Comparison of ENCODE assay signal across 13 cellular contexts in genomic region chr1:226107471-226108460, GRCh38. TPM values are rescaled to one million over a fixed set of nuclear protein-coding genes. Genes with fewer than 3 reads are reported as not detected.
DNase-seq lines count a peak whose midpoint lies in the region; ATAC-seq and TF ChIP-seq lines count a peak whose summit lies in the region.
"Had no signal": no experiment of that assay in that cellular context is flagged by ENCODE, and none has a peak within 500 bp of the region (broad histone marks: within the 10 kb centered on the region; RNA-seq: fewer than 3 reads in every experiment).

No MANE protein-coding gene starts in this region.

- H3K4me1 ChIP-seq in heart right ventricle (peaks cover 18 to 38% (median 33%) of the 10 kb centered on the region in 9 donors), right cardiac atrium (ENCODE audit: control insufficient read depth, insufficient read depth, low read length) (peaks cover 5% of the 10 kb centered on the region), PC-9 (replicated peaks; ENCODE audit: insufficient read depth) (peaks cover 37% of the 10 kb centered on the region), mesenchymal stem cell (ENCODE audit: control insufficient read depth, insufficient read depth, low read depth, low read length) (peaks cover 15% of the 10 kb centered on the region), vagina (peaks cover 20% of the 10 kb centered on the region)

- H2BK120ac ChIP-seq in mesenchymal stem cell (ENCODE audit: low read depth, low read length) = no peak overlapping the region

- WGBS in heart right ventricle, 2 donors = 76 to 83% methylated on average over 3 of the region's 3 CpGs
- WGBS in right cardiac atrium = 75% methylated on average over 3 of the region's 3 CpGs
- WGBS in mesenchymal stem cell = 59% methylated on average over 2 of the region's 3 CpGs

- no peak overlapping the region for H3K27ac Mint-ChIP-seq in activated naive CD4-positive, alpha-beta T cell treated with anti-CD3 and anti-CD28 coated beads, Interleukin-2, amount 10 ng/mL, durations not matched to agents 7 days and 5 days

- H3K18ac ChIP-seq in mesenchymal stem cell (ENCODE audit: low read depth in 1 of 2, low read length in 2 of 2) = no peak overlapping the region

- H3K79me1 ChIP-seq in mesenchymal stem cell (replicated peaks; ENCODE audit: low read length, poor library complexity, severe bottlenecking) = no peaks in the 10 kb centered on the region

- no peaks in the 10 kb centered on the region for H4K20me1 ChIP-seq in PC-9 (ENCODE audit: insufficient read depth)

- H2AK5ac ChIP-seq in mesenchymal stem cell (ENCODE audit: low read length, severe bottlenecking) = peak overlapping the region; percentile 38

- TF ChIP-seq POLR2A in vagina (IDR thresholded peaks at IDR 0.05) = no peak

- intact Hi-C loops in heart right ventricle (cut with DNase I) (loop anchor here in 2 of 10 donors (2.0 to 5.0 kb wide), 2 partner anchors 25 to 105 kb away; no protein-coding TSS in a partner anchor), right cardiac atrium (cut with DNase I) (no loop called here), PC-9 (cut with micrococcal nuclease; ENCODE audit: unreplicated experiment) (loop anchor here (1.0 to 5.0 kb wide), 3 partner anchors 25 to 110 kb away; partner anchors contain the start of gene SDE2), vagina (cut with DNase I) (no loop called here)

- H2AFZ ChIP-seq in PC-9 = peak overlapping the region; percentile 79
- no peak overlapping the region for H2AFZ ChIP-seq in mesenchymal stem cell (ENCODE audit: low read depth, low read length)

- ATAC-seq in heart right ventricle (no peak), right cardiac atrium (no peak), GM21825 (IDR thresholded peaks at IDR 0.05; ENCODE audit: unreplicated experiment) (no peak), HG03175 (IDR thresholded peaks at IDR 0.05; ENCODE audit: unreplicated experiment) (no peak)
- ATAC-seq: activated CD4-positive, CD25-positive, alpha-beta regulatory T cell treated with anti-CD3 and anti-CD28 coated beads, Interleukin-2, amount 50 U/mL, for 24 hours had no signal

- peaks cover 18% of the 10 kb centered on the region for H3K4me1 Mint-ChIP-seq in activated naive CD4-positive, alpha-beta T cell treated with anti-CD3 and anti-CD28 coated beads, Interleukin-2, amount 10 ng/mL, durations not matched to agents 7 days and 5 days

- H2BK12ac ChIP-seq in mesenchymal stem cell (ENCODE audit: low read length in 2 of 2) = no peak overlapping the region

- H3K27me3 ChIP-seq in heart right ventricle (no peaks in the 10 kb centered on the region), right cardiac atrium (ENCODE audit: control insufficient read depth, insufficient read depth) (no peaks in the 10 kb centered on the region), PC-9 (ENCODE audit: insufficient read depth, low read depth) (no peaks in the 10 kb centered on the region), mesenchymal stem cell (ENCODE audit: control insufficient read depth in 1 of 2, insufficient read depth in 1 of 2, low read length in 2 of 2) (no peaks in the 10 kb centered on the region), vagina (no peaks in the 10 kb centered on the region)
- H3K27me3 ChIP-seq: BE2C, Peyer's patch had no signal

- H4K91ac ChIP-seq in mesenchymal stem cell (ENCODE audit: low read length) = no peak overlapping the region

- no peak overlapping the region for H3K4me3 ChIP-seq in heart right ventricle
- no peak overlapping the region for H3K4me3 ChIP-seq in right cardiac atrium (ENCODE audit: low read length)
- no peak overlapping the region for H3K4me3 ChIP-seq in PC-9
- H3K4me3 ChIP-seq in mesenchymal stem cell (ENCODE audit: insufficient read depth in 1 of 2, low read depth in 1 of 2, low read length in 2 of 2) = no peak overlapping the region
- no peak overlapping the region for H3K4me3 ChIP-seq in vagina
- H3K4me3 ChIP-seq: Peyer's patch had no signal

- H3K36me3 Mint-ChIP-seq in activated naive CD4-positive, alpha-beta T cell treated with anti-CD3 and anti-CD28 coated beads, Interleukin-2, amount 10 ng/mL, durations not matched to agents 7 days and 5 days = no peaks in the 10 kb centered on the region

- no TSS peak for BruUV-seq in PC-9 (replicated peaks; lab: Mats Ljungman, UMichigan)

- no peak overlapping the region for H2BK5ac ChIP-seq in mesenchymal stem cell (ENCODE audit: low read depth, low read length, poor library complexity, severe bottlenecking)

- no peak for DNase-seq in heart right ventricle
- DNase-seq in right cardiac atrium = no peak
- DNase-seq in PC-9 = peak; percentile 56 to 87
- no peak for DNase-seq in mesenchymal stem cell
- DNase-seq in vagina (ENCODE audit: extremely low spot score in 2 of 2) = no peak
- no peak for DNase-seq in activated naive CD4-positive, alpha-beta T cell treated with anti-CD3 and anti-CD28 coated beads, Interleukin-2, amount 10 ng/mL, durations not matched to agents 7 days and 5 days
- DNase-seq: BE2C, islet precursor cell, NCI-H1105, Peyer's patch had no signal

- H3K27ac ChIP-seq in heart right ventricle = peak overlapping the region in 8 of 10 donors; percentile 99 to 100 (median 99)
- no peak overlapping the region for H3K27ac ChIP-seq in right cardiac atrium (ENCODE audit: low read length)
- peak overlapping the region; percentile 70 for H3K27ac ChIP-seq in PC-9
- no peak overlapping the region for H3K27ac ChIP-seq in mesenchymal stem cell (ENCODE audit: low read length, poor library complexity, severe bottlenecking)
- peak overlapping the region; percentile 95 for H3K27ac ChIP-seq in vagina

- H3K4ac ChIP-seq in mesenchymal stem cell (ENCODE audit: low read depth in 1 of 2, low read length in 2 of 2) = no peak overlapping the region

- no peak overlapping the region for H3K9ac ChIP-seq in mesenchymal stem cell (ENCODE audit: low read length)

- no peak overlapping the region for H2BK15ac ChIP-seq in mesenchymal stem cell (ENCODE audit: low read depth, poor library complexity, severe bottlenecking)

- TF ChIP-seq CTCF in heart right ventricle (IDR thresholded peaks at IDR 0.05) (no peak), PC-9 (conservative IDR thresholded peaks at IDR 0.05) (no peak), vagina (IDR thresholded peaks at IDR 0.05) (no peak)

- H3K36me3 ChIP-seq in heart right ventricle = no peaks in the 10 kb centered on the region
- H3K36me3 ChIP-seq in PC-9 (ENCODE audit: low read depth) = no peaks in the 10 kb centered on the region
- H3K36me3 ChIP-seq in mesenchymal stem cell (ENCODE audit: control insufficient read depth in 1 of 2, insufficient read depth in 2 of 2, low read depth in 1 of 2, low read length in 2 of 2) = no peaks in the 10 kb centered on the region
- H3K36me3 ChIP-seq in vagina = no peaks in the 10 kb centered on the region
- H3K36me3 ChIP-seq: BE2C, Peyer's patch had no signal

- no peaks in the 10 kb centered on the region for H3K9me2 ChIP-seq in PC-9 (ENCODE audit: insufficient read depth)

- H3K23ac ChIP-seq in mesenchymal stem cell (ENCODE audit: low read length in 2 of 2) = no peak overlapping the region

- H3K9me3 ChIP-seq in heart right ventricle (no peaks in the 10 kb centered on the region), right cardiac atrium (ENCODE audit: control insufficient read depth, low read length) (no peaks in the 10 kb centered on the region), PC-9 (ENCODE audit: insufficient read depth, low read depth) (no peaks in the 10 kb centered on the region), mesenchymal stem cell (ENCODE audit: control insufficient read depth, low read length) (no peaks in the 10 kb centered on the region), vagina (no peaks in the 10 kb centered on the region)
- H3K9me3 ChIP-seq: BE2C, Peyer's patch had no signal

- H3K4me3 Mint-ChIP-seq in activated naive CD4-positive, alpha-beta T cell treated with anti-CD3 and anti-CD28 coated beads, Interleukin-2, amount 10 ng/mL, durations not matched to agents 7 days and 5 days = no peak overlapping the region

- peak overlapping the region; percentile 70 for H3K4me2 ChIP-seq in PC-9
- no peak overlapping the region for H3K4me2 ChIP-seq in mesenchymal stem cell (ENCODE audit: low read length, poor library complexity, severe bottlenecking)

- peaks cover 38% of the 10 kb centered on the region; the same call in 1 of the 2 replicates for H3F3A ChIP-seq in PC-9 (ENCODE audit: insufficient read depth, low read depth)

- H3K9me3 Mint-ChIP-seq in activated naive CD4-positive, alpha-beta T cell treated with anti-CD3 and anti-CD28 coated beads, Interleukin-2, amount 10 ng/mL, durations not matched to agents 7 days and 5 days = no peaks in the 10 kb centered on the region

- POLR2A ChIA-PET in PC-9 (lab: Charles Lee; ENCODE audit: unreplicated experiment) = no interaction called here

- H3K79me2 ChIP-seq in PC-9 (ENCODE audit: low read depth) = no peaks in the 10 kb centered on the region

- H3K14ac ChIP-seq in mesenchymal stem cell (ENCODE audit: low read length in 2 of 2) = no peak overlapping the region

- peaks cover 37% of the 10 kb centered on the region for H3K27me3 Mint-ChIP-seq in activated naive CD4-positive, alpha-beta T cell treated with anti-CD3 and anti-CD28 coated beads, Interleukin-2, amount 10 ng/mL, durations not matched to agents 7 days and 5 days

- no peak overlapping the region for H4K8ac ChIP-seq in mesenchymal stem cell (ENCODE audit: low read length)

- CTCF ChIA-PET in PC-9 (lab: Charles Lee) = interaction anchor here (0.6 to 5.6 kb wide), 4 partner anchors 13 to 46 kb away, joined by 3 to 29 read pairs (median 4); no protein-coding TSS in a partner anchor
- CTCF ChIA-PET in activated naive CD4-positive, alpha-beta T cell treated with anti-CD3 and anti-CD28 coated beads, Interleukin-2, amount 10 ng/mL, durations not matched to agents 7 days and 5 days (lab: Charles Lee) = interaction anchor here (0.6 to 2.2 kb wide), 7 partner anchors 10 to 626 kb away, joined by 3 to 11 read pairs (median 4); no protein-coding TSS in a partner anchor

RNA-seq across cellular contexts. Expression of gene H3-3A, which starts 45.2 kb away (rescaled TPM):
- total RNA-seq in heart right ventricle (100 to 1,000 TPM; 259 to 374 (median 304) TPM), right cardiac atrium (100 to 1,000 TPM; 304 to 344 (median 328) TPM), PC-9 (2021) (404 and 584 TPM in 2 replicates), vagina (263 TPM)
- polyA plus RNA-seq in heart right ventricle (100 to 1,000 TPM; 427 to 452 TPM), right cardiac atrium (557 TPM)
- polyA plus RNA-seq in mesenchymal stem cell (2013, experiment 1 of 2) = 591 TPM
- 615 TPM for polyA plus RNA-seq in mesenchymal stem cell (2013, experiment 2 of 2)

Comparison
In these comparisons a context has a peak if more than half of its experiments do, and no peak if none do; other contexts are left out.
1. H3K27ac ChIP-seq: peak in heart right ventricle (8 of 10), PC-9 (single experiment) and vagina (single experiment); none in right cardiac atrium (single experiment) and mesenchymal stem cell (single experiment).
2. DNase-seq: peak in PC-9 (2 of 2); none in heart right ventricle (0 of 2), right cardiac atrium (0 of 3), mesenchymal stem cell (single experiment), vagina (0 of 2) and activated naive CD4-positive, alpha-beta T cell treated with anti-CD3 and anti-CD28 coated beads, Interleukin-2, amount 10 ng/mL, durations not matched to agents 7 days and 5 days (single experiment).